1 cellular context compared by ENCODE assay signal in the genomic region with DNA sequence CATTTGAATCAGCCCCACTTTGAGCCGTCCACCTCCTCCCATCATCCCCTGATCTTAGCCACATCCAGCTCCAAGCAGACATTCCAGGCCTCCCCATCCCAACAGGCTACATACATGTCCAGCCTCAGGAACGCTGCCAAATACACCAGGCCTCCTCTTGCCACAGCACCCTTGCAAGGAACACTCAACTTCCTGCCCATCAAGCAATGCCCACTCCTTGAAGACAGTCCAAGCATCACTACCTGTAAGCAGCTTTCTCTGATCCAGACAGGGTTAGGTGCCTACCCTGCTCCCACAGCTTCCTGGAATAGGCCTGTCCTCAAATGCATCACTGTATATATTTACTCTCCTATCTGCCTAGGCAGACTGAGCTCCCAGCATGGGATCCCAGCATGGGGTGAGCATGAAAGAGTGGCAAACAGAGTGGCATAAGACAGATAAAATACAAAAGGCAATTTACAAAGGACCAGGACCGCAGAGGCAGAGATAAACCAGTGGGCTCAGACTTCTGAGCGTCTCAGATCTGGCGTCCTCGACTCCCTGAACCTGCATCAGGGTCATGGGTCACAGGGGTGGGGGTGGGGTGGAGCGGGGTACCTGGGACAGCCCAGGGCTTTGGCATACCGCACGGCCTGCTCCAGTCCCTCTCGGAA.
TF ChIP-seq lines count a peak whose summit lies in the region.

No MANE protein-coding gene starts in this region.

TF ChIP-seq in K562, 482 proteins besides CTCF, POLR2A, EP300 and RAD21 (continued from another document):
- TF ChIP-seq, protein P1, sequence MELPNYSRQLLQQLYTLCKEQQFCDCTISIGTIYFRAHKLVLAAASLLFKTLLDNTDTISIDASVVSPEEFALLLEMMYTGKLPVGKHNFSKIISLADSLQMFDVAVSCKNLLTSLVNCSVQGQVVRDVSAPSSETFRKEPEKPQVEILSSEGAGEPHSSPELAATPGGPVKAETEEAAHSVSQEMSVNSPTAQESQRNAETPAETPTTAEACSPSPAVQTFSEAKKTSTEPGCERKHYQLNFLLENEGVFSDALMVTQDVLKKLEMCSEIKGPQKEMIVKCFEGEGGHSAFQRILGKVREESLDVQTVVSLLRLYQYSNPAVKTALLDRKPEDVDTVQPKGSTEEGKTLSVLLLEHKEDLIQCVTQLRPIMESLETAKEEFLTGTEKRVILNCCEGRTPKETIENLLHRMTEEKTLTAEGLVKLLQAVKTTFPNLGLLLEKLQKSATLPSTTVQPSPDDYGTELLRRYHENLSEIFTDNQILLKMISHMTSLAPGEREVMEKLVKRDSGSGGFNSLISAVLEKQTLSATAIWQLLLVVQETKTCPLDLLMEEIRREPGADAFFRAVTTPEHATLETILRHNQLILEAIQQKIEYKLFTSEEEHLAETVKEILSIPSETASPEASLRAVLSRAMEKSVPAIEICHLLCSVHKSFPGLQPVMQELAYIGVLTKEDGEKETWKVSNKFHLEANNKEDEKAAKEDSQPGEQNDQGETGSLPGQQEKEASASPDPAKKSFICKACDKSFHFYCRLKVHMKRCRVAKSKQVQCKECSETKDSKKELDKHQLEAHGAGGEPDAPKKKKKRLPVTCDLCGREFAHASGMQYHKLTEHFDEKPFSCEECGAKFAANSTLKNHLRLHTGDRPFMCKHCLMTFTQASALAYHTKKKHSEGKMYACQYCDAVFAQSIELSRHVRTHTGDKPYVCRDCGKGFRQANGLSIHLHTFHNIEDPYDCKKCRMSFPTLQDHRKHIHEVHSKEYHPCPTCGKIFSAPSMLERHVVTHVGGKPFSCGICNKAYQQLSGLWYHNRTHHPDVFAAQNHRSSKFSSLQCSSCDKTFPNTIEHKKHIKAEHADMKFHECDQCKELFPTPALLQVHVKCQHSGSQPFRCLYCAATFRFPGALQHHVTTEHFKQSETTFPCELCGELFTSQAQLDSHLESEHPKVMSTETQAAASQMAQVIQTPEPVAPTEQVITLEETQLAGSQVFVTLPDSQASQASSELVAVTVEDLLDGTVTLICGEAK (IDR thresholded peaks at IDR 0.05), result no peak
- TF ChIP-seq, protein P1 (CRISPR knock-in tag; IDR thresholded peaks at IDR 0.05), result no peak
- TF ChIP-seq ARID1B (IDR thresholded peaks at IDR 0.05), result peak; percentile 33; the same call in 1 of the 2 replicates
